In genomic region chr3:170142373-170142772, GRCh38 we compare ENCODE assay signal across 26 cellular contexts.
"Had no signal": no experiment of that assay in that cellular context is flagged by ENCODE, and none has a peak within 500 bp of the region (broad histone marks: within the 10 kb centered on the region; RNA-seq: fewer than 3 reads in every experiment).

No MANE protein-coding gene starts in this region.

- H3K4me3 ChIP-seq: adrenal gland, body of pancreas, heart left ventricle had no signal

- H3K27ac Mint-ChIP-seq: activated B cell treated with CpG ODN at 0.5 μM for 24 hours; activated CD8-positive, alpha-beta T cell treated with anti-CD3 and anti-CD28 coated beads for 36 hours; activated naive CD8-positive, alpha-beta T cell; activated T-helper 17 cell treated with anti-CD3 and anti-CD28 coated beads, Interleukin-2, amount 50 U/mL, for 72 hours; endodermal cell had no signal

- H3K9me3 ChIP-seq: adrenal gland, body of pancreas, heart left ventricle had no signal

- H3K4me3 Mint-ChIP-seq: activated B cell treated with CpG ODN at 0.5 μM for 24 hours; activated CD8-positive, alpha-beta T cell treated with anti-CD3 and anti-CD28 coated beads for 36 hours; activated naive CD8-positive, alpha-beta T cell; activated T-cell treated with anti-CD3 and anti-CD28 coated beads, Interleukin-2, amount 50 U/mL, for 4 hours; activated T-helper 17 cell treated with anti-CD3 and anti-CD28 coated beads, Interleukin-2, amount 50 U/mL, for 72 hours; endodermal cell had no signal

- H3K27me3 Mint-ChIP-seq: activated B cell treated with CpG ODN at 0.5 μM for 24 hours; activated CD8-positive, alpha-beta T cell treated with anti-CD3 and anti-CD28 coated beads for 36 hours; activated naive CD8-positive, alpha-beta T cell; activated T-helper 17 cell treated with anti-CD3 and anti-CD28 coated beads, Interleukin-2, amount 50 U/mL, for 72 hours had no signal

- H3K4me1 Mint-ChIP-seq: endodermal cell had no signal

- H3K27me3 ChIP-seq: adrenal gland, body of pancreas, heart left ventricle had no signal

- H3K27ac ChIP-seq: adrenal gland, body of pancreas, heart left ventricle, VCaP had no signal

- H3K4me1 ChIP-seq: adrenal gland, body of pancreas had no signal

- H3K9me3 Mint-ChIP-seq: activated B cell treated with CpG ODN at 0.5 μM for 24 hours; activated CD8-positive, alpha-beta T cell treated with anti-CD3 and anti-CD28 coated beads for 36 hours; activated T-cell treated with anti-CD3 and anti-CD28 coated beads, Interleukin-2, amount 50 U/mL, for 4 hours; activated T-helper 17 cell treated with anti-CD3 and anti-CD28 coated beads, Interleukin-2, amount 50 U/mL, for 72 hours; endodermal cell had no signal

- ATAC-seq: activated CD4-positive, CD25-positive, alpha-beta regulatory T cell treated with anti-CD3 and anti-CD28 coated beads, Interleukin-2, amount 50 U/mL, for 24 hours; activated CD8-positive, alpha-beta T cell treated with anti-CD3 and anti-CD28 coated beads for 36 hours; activated T-cell treated with anti-CD3 and anti-CD28 coated beads, Interleukin-2, amount 50 U/mL, for 4 hours; activated T-helper 17 cell treated with anti-CD3 and anti-CD28 coated beads, Interleukin-2, amount 50 U/mL, for 72 hours; body of pancreas; esophagus mucosa; heart left ventricle had no signal

- DNase-seq: activated B cell treated with CpG ODN at 0.5 μM for 24 hours; activated CD4-positive, alpha-beta T cell treated with anti-CD3 and anti-CD28 coated beads for 48 hours; activated CD4-positive, alpha-beta T cell treated with anti-CD3 and anti-CD28 coated beads, Interleukin-2, amount 50 U/mL, for 1 hour; activated CD4-positive, alpha-beta T cell treated with anti-CD3 and anti-CD28 coated beads, Interleukin-2, amount 50 U/mL, for 48 hours; activated CD8-positive, alpha-beta memory T cell treated with anti-CD3 and anti-CD28 coated beads for 24 hours; activated CD8-positive, alpha-beta T cell treated with anti-CD3 and anti-CD28 coated beads for 36 hours; activated effector memory CD4-positive, alpha-beta T cell treated with Interleukin-2 at 50 U/mL for 16 hours; activated gamma-delta T cell treated with Interleukin-2 at 50 U/mL for 16 hours; activated naive CD4-positive, alpha-beta T cell treated with anti-CD3 and anti-CD28 coated beads, Interleukin-2, amount 50 U/mL, for 16 hours; activated naive CD4-positive, alpha-beta T cell treated with Interleukin-2 at 50 U/mL for 16 hours; activated T-cell treated with anti-CD3 and anti-CD28 coated beads, Interleukin-2, amount 50 U/mL, for 4 hours; adrenal gland; amygdala; aorta; body of pancreas; caudate nucleus; effector CD8-positive, alpha-beta T cell; foreskin fibroblast; heart left ventricle; T-helper 2 cell had no signal
